Comparison of ENCODE assay signal across 1 cellular context in genomic region chr15:63818191-63818590, GRCh38.
TF ChIP-seq lines count a peak whose summit lies in the region.

No MANE protein-coding gene starts in this region.

TF ChIP-seq in K562, 482 proteins besides CTCF, POLR2A, EP300 and RAD21 (continued from another document and continues in another):
- TF ChIP-seq PBX2 (CRISPR knock-in tag; IDR thresholded peaks at IDR 0.05; ENCODE audit: low read depth) (no peak), PBX2 (tag; conservative IDR thresholded peaks at IDR 0.05; ENCODE audit: low read depth) (0 out of 2 replicates have a peak, but pooled peaks have one; percentile 5), SMARCC2 (IDR thresholded peaks at IDR 0.05; ENCODE audit: low read depth) (peak; percentile 64), ZNF592 (IDR thresholded peaks at IDR 0.05) (peak; percentile 60), CC2D1A (IDR thresholded peaks at IDR 0.05) (peak; percentile 62; the same call in 1 of the 2 replicates), MAZ (CRISPR knock-in tag; conservative IDR thresholded peaks at IDR 0.05 in 1 of 2, IDR thresholded peaks at IDR 0.05 in 1 of 2) (peak in 1 of 2 experiments; percentile 34; a peak in 1 of 4 replicates), RBM22 (IDR thresholded peaks at IDR 0.05; ENCODE audit: low read depth, low read length, poor library complexity, severe bottlenecking) (no peak), ZBTB12 (CRISPR knock-in tag; IDR thresholded peaks at IDR 0.05) (no peak), MAFG (tag; conservative IDR thresholded peaks at IDR 0.05) (0 out of 2 replicates have a peak, but pooled peaks have one; percentile 7), BCOR (IDR thresholded peaks at IDR 0.05) (0 out of 2 replicates have a peak, but pooled peaks have one; percentile 14), FOXP4 (CRISPR knock-in tag; IDR thresholded peaks at IDR 0.05; ENCODE audit: borderline replicate concordance) (no peak), ZKSCAN8 (CRISPR knock-in tag; IDR thresholded peaks at IDR 0.05) (no peak), ZBTB7A (IDR thresholded peaks at IDR 0.05; ENCODE audit: borderline replicate concordance, control insufficient read depth, low read depth, low read length) (no peak), ZNF766 (CRISPR knock-in tag; conservative IDR thresholded peaks at IDR 0.05) (no peak), CHAMP1 (IDR thresholded peaks at IDR 0.05) (peak; percentile 69; the same call in 1 of the 2 replicates), RBM14 (IDR thresholded peaks at IDR 0.05; ENCODE audit: borderline replicate concordance, insufficient read depth, low read depth, low read length) (no peak), BCLAF1 (IDR thresholded peaks at IDR 0.05; ENCODE audit: borderline replicate concordance in 1 of 2, control insufficient read depth in 1 of 2, low read depth in 2 of 2, low read length in 1 of 2) (0 out of 4 replicates have a peak, but pooled peaks of 1 of the 2 experiments have one; percentile 16), ZNF133 (CRISPR knock-in tag; IDR thresholded peaks at IDR 0.05) (no peak), CBX2 (IDR thresholded peaks at IDR 0.05; ENCODE audit: insufficient read depth, low read length, poor library complexity, severe bottlenecking) (no peak), STAT6 (CRISPR knock-in tag; IDR thresholded peaks at IDR 0.05) (no peak), C11orf30 (IDR thresholded peaks at IDR 0.05; ENCODE audit: low read depth) (no peak), HMBOX1 (IDR thresholded peaks at IDR 0.05) (peak; percentile 41; the same call in 1 of the 2 replicates), NBN (IDR thresholded peaks at IDR 0.05; ENCODE audit: low read depth) (0 out of 2 replicates have a peak, but pooled peaks have one; percentile 48), NCOR1 (IDR thresholded peaks at IDR 0.05) (peak; percentile 54), MAFF (IDR thresholded peaks at IDR 0.05; ENCODE audit: low read length) (0 out of 2 replicates have a peak, but pooled peaks have one; percentile 9), TAL1 (IDR thresholded peaks at IDR 0.05) (peak; percentile 45; the same call in 1 of the 2 replicates), FOXA3 (CRISPR knock-in tag; conservative IDR thresholded peaks at IDR 0.05 in 1 of 2, IDR thresholded peaks at IDR 0.05 in 1 of 2) (peak; percentile 52 to 73; a peak in 3 of 4 replicates), RCOR1 (IDR thresholded peaks at IDR 0.05; ENCODE audit: borderline replicate concordance in 1 of 2, low read depth in 2 of 2, low read length in 2 of 2) (peak in 1 of 2 experiments; percentile 38; a peak in 1 of 4 replicates), SMARCB1 (IDR thresholded peaks at IDR 0.05; ENCODE audit: insufficient read length, low read depth) (peak; percentile 58), NFIC (IDR thresholded peaks at IDR 0.05) (peak; percentile 35; the same call in 1 of the 2 replicates)
